ENCODE assay signal across 25 cellular contexts in genomic region chr4:98300706-98301105, GRCh38. TPM values are rescaled to one million over a fixed set of nuclear protein-coding genes. Genes with fewer than 3 reads are reported as not detected.
DNase-seq lines count a peak whose midpoint lies in the region; FAIRE-seq and TF ChIP-seq lines count a peak whose summit lies in the region.
"Had no signal": no experiment of that assay in that cellular context is flagged by ENCODE, and none has a peak within 500 bp of the region (broad histone marks: within the 10 kb centered on the region; RNA-seq: fewer than 3 reads in every experiment).

No MANE protein-coding gene starts in this region.

- peak; percentile 46 for FAIRE-seq in kidney (lab: Jason Lieb, UNC)
- FAIRE-seq: A204.1, GM12878, GM12892, GM18507 had no signal

- in situ Hi-C loops in KBM-7 (cut with MboI; ENCODE audit: low pct_unique_long_range_greater_than_20kb, low sequenced_read_pairs): no loop called here

- H3K9me2 ChIP-seq in MM.1S (replicated peaks; ENCODE audit: insufficient read depth, low read length): no peaks in the 10 kb centered on the region

- H3K27ac ChIP-seq in MM.1S (ENCODE audit: low read length) (peak overlapping the region; percentile 40; the same call in 1 of the 2 replicates), kidney (ENCODE audit: low read depth in 2 of 2, low read length in 2 of 2) (no peak overlapping the region)
- H3K27ac ChIP-seq: BLaER1 had no signal

- DNase-seq in MM.1S (peak; percentile 58), kidney (no peak), T-helper 9 cell (no peak), KBM-7 (no peak), posterior vena cava (ENCODE audit: low spot score) (no peak)
- DNase-seq: 8988T; ACHN; BE2C; C1 segment of cervical spinal cord; CD4-positive, alpha-beta memory T cell; CD4-positive, CD25-positive, alpha-beta regulatory T cell; CD8-positive, alpha-beta memory T cell; COR-L47; DMS 273 treated with DMSO at 0.1 percent for 48 hours; DMS153; DMS53; DMS79; DND-41; EL; GDM1 had no signal

- H3K4me3 ChIP-seq in MM.1S (ENCODE audit: low read length): no peak overlapping the region
- H3K4me3 ChIP-seq in kidney (ENCODE audit: low read length in 2 of 2): no peak overlapping the region
- H3K4me3 ChIP-seq: BLaER1, GM12878 had no signal

- intact Hi-C loops in kidney (cut with DNase I) (no loop called here), posterior vena cava (cut with DNase I) (no loop called here)

- H3K36me3 ChIP-seq in MM.1S (replicated peaks; ENCODE audit: insufficient read depth, low read length): no peaks in the 10 kb centered on the region
- no peaks in the 10 kb centered on the region for H3K36me3 ChIP-seq in kidney (ENCODE audit: control insufficient read depth in 1 of 2, insufficient read depth in 2 of 2, low read length in 2 of 2)

- peaks cover 16% of the 10 kb centered on the region; the same call in 1 of the 2 replicates for H3F3A ChIP-seq in MM.1S (ENCODE audit: insufficient read depth, low read length)

- H3K9me3 ChIP-seq in MM.1S (replicated peaks; ENCODE audit: insufficient read depth, low read length) (no peaks in the 10 kb centered on the region), kidney (ENCODE audit: control insufficient read depth in 1 of 2, low read length in 2 of 2) (peaks cover 0 to 10% of the 10 kb centered on the region in 2 donors)

- H3K4me2 ChIP-seq in MM.1S (ENCODE audit: low read depth, low read length): peak overlapping the region; percentile 42
- H3K4me2 ChIP-seq: BLaER1 had no signal

- H3K9ac ChIP-seq in MM.1S (ENCODE audit: low read length) (no peak overlapping the region), kidney (ENCODE audit: low read length in 2 of 2) (no peak overlapping the region)
- H3K9ac ChIP-seq: BLaER1 had no signal

- TF ChIP-seq CTCF in MM.1S (IDR thresholded peaks at IDR 0.05; ENCODE audit: low read length) (no peak), kidney (IDR thresholded peaks at IDR 0.05; ENCODE audit: borderline replicate concordance, extremely low read depth, insufficient read depth) (no peak)

- peaks cover 74% of the 10 kb centered on the region for H3K79me2 ChIP-seq in MM.1S (ENCODE audit: low read length)

- H3K27me3 ChIP-seq in MM.1S (replicated peaks; ENCODE audit: insufficient read depth, low read length): no peaks in the 10 kb centered on the region
- H3K27me3 ChIP-seq: BE2C, BLaER1 had no signal

- no peak overlapping the region for H2AFZ ChIP-seq in MM.1S (ENCODE audit: low read length)

- H3K4me1 ChIP-seq in MM.1S (ENCODE audit: low read length) (peaks cover 48% of the 10 kb centered on the region), kidney (ENCODE audit: control insufficient read depth in 1 of 2, insufficient read depth in 1 of 2, low read depth in 1 of 2, low read length in 2 of 2) (no peaks in the 10 kb centered on the region)
- H3K4me1 ChIP-seq: BE2C, BLaER1 had no signal

- H4K20me1 ChIP-seq in MM.1S (ENCODE audit: insufficient read depth, low read length): no peaks in the 10 kb centered on the region

RNA-seq across cellular contexts. Expression of gene RAP1GDS1, which starts 39.5 kb away (rescaled TPM):
- total RNA-seq in kidney (42.2 TPM), posterior vena cava (10 to 100 TPM; 36.1 to 40.3 TPM)
- 23.0 TPM for polyA plus RNA-seq in kidney (ENCODE audit: insufficient read depth, low read depth, low replicate concordance)
